8 cellular contexts compared by ENCODE assay signal in the genomic region with DNA sequence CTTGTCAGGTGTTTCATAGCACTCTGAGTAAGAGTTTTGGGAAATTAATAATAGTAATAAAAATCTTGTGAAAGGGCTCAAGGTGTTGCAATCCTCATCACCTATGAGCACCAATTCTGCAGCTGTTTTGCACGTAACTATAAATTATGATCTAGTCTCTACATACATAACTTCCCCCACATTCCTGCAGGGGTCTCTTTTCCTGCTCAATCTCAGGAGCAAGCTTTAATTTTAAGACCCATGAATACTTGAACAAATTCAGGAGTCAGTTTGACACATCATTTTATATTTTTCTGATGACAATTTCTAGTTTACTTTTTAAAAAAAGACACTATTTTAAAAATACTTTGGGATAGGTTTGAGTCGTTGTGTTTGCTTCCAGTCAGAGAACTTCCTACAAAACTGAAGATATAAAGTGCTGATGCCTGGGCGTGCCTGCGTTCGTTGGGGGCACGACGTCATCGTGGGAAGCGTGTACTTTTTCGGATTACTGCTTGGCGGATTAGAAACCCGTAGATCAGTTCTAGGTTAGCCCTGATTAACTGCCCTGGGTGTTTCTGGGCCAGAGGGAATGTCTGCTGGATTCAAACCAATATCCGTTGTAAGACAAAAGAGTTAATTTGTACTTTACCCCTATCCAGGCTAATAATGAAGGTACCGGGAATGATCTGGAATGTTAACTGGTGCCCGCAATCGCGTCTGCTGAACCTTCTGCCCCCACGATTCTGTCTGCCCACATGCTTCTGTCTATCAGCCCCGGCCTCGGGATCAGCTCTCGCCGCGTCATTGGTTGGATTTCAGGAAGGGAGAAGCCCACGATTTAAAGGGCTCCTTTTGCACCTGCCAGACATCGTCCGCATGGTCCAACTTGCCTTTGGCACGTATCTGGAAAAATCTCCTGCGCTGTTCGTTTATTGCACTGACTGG. TPM values are rescaled to one million over a fixed set of nuclear protein-coding genes. Genes with fewer than 3 reads are reported as not detected.
A peak's percentile ranks its signal among the peaks of the same experiment; 100 is the strongest.
DNase-seq lines count a peak whose midpoint lies in the region; ATAC-seq and TF ChIP-seq lines count a peak whose summit lies in the region.

No MANE protein-coding gene starts in this region.

- H3K4me3 Mint-ChIP-seq in activated CD8-positive, alpha-beta T cell treated with anti-CD3 and anti-CD28 coated beads, Interleukin-2, amount 10 ng/mL, durations not matched to agents 7 days and 5 days: peak overlapping the region; percentile 86
- H3K4me3 Mint-ChIP-seq in naive B cell: peak overlapping the region; percentile 93 to 98 (median 95)

- peak overlapping the region; percentile 98 for H3K27ac Mint-ChIP-seq in activated CD8-positive, alpha-beta T cell treated with anti-CD3 and anti-CD28 coated beads, Interleukin-2, amount 10 ng/mL, durations not matched to agents 7 days and 5 days
- H3K27ac Mint-ChIP-seq in naive B cell: peak overlapping the region; percentile 37 to 94 (median 86)

- peak; percentile 84 for DNase-seq in DMS79 (lab: John Stamatoyannopoulos, UW)
- DNase-seq in NCI-H82 (lab: John Stamatoyannopoulos, UW): peak; percentile 97
- peak; percentile 59 for DNase-seq in activated CD8-positive, alpha-beta T cell treated with anti-CD3 and anti-CD28 coated beads, Interleukin-2, amount 10 ng/mL, durations not matched to agents 7 days and 5 days
- DNase-seq in naive B cell: peak; percentile 25
- DNase-seq in suprapubic skin (ENCODE audit: low spot score in 2 of 2): peak in 1 of 2 donors; percentile 69
- no peak for DNase-seq in activated CD4-positive, CD25-positive, alpha-beta regulatory T cell (lab: John Stamatoyannopoulos, UW)

- H3K4me3 ChIP-seq in suprapubic skin: peak overlapping the region; percentile 90

- no peaks in the 10 kb centered on the region for H3K27me3 Mint-ChIP-seq in activated CD8-positive, alpha-beta T cell treated with anti-CD3 and anti-CD28 coated beads, Interleukin-2, amount 10 ng/mL, durations not matched to agents 7 days and 5 days (ENCODE audit: low read depth)
- no peaks in the 10 kb centered on the region for H3K27me3 Mint-ChIP-seq in naive B cell

- H3K4me1 ChIP-seq in suprapubic skin: peaks cover 24% of the 10 kb centered on the region

- CTCF ChIA-PET in activated CD8-positive, alpha-beta T cell treated with anti-CD3 and anti-CD28 coated beads, Interleukin-2, amount 10 ng/mL, durations not matched to agents 7 days and 5 days (lab: Charles Lee): interaction anchor here (1.2 to 3.0 kb wide), 9 partner anchors 9 to 188 kb away, joined by 3 to 10 read pairs (median 7); no protein-coding TSS in a partner anchor

- TF ChIP-seq EP300 in suprapubic skin (IDR thresholded peaks at IDR 0.05): no peak

- no peaks in the 10 kb centered on the region for H3K9me3 Mint-ChIP-seq in activated CD8-positive, alpha-beta T cell treated with anti-CD3 and anti-CD28 coated beads, Interleukin-2, amount 10 ng/mL, durations not matched to agents 7 days and 5 days (ENCODE audit: insufficient read depth)
- no peaks in the 10 kb centered on the region for H3K9me3 Mint-ChIP-seq in naive B cell

- ATAC-seq in HG03196 (IDR thresholded peaks at IDR 0.05; ENCODE audit: unreplicated experiment) (peak; percentile 0), esophagus mucosa (peak; percentile 6), naive B cell (ENCODE audit: low read depth in 2 of 2) (no peak)
- peak; percentile 1 for ATAC-seq in activated CD8-positive, alpha-beta T cell treated with anti-CD3 and anti-CD28 coated beads, Interleukin-2, amount 10 ng/mL, durations not matched to agents 7 days and 5 days

- H3K27me3 ChIP-seq in suprapubic skin: no peaks in the 10 kb centered on the region

- TF ChIP-seq POLR2A in suprapubic skin (IDR thresholded peaks at IDR 0.05): no peak

- H3K36me3 ChIP-seq in suprapubic skin: no peaks in the 10 kb centered on the region

- peaks cover 33% of the 10 kb centered on the region for H3K4me1 Mint-ChIP-seq in activated CD8-positive, alpha-beta T cell treated with anti-CD3 and anti-CD28 coated beads, Interleukin-2, amount 10 ng/mL, durations not matched to agents 7 days and 5 days (ENCODE audit: low read depth)
- peaks cover 19 to 28% (median 19%) of the 10 kb centered on the region in 3 donors for H3K4me1 Mint-ChIP-seq in naive B cell

- POLR2A ChIA-PET in activated CD8-positive, alpha-beta T cell treated with anti-CD3 and anti-CD28 coated beads, Interleukin-2, amount 10 ng/mL, durations not matched to agents 7 days and 5 days (lab: Charles Lee): interaction anchor here (0.6 to 5.7 kb wide), 9 partner anchors 25 to 122 kb away, joined by 3 to 89 read pairs (median 4); no protein-coding TSS in a partner anchor

- peak overlapping the region; percentile 53 for H3K27ac ChIP-seq in suprapubic skin

- H3K36me3 Mint-ChIP-seq in activated CD8-positive, alpha-beta T cell treated with anti-CD3 and anti-CD28 coated beads, Interleukin-2, amount 10 ng/mL, durations not matched to agents 7 days and 5 days (ENCODE audit: low read depth): peaks cover 16% of the 10 kb centered on the region
- H3K36me3 Mint-ChIP-seq in naive B cell: no peaks in the 10 kb centered on the region

- no peaks in the 10 kb centered on the region for H3K9me3 ChIP-seq in suprapubic skin

- WGBS in suprapubic skin: 2% methylated on average over 23 of the region's 29 CpGs

- no peak for TF ChIP-seq CTCF in suprapubic skin (IDR thresholded peaks at IDR 0.05)

RNA-seq across cellular contexts. Expression of a gene that starts 0.9 kb away (rescaled TPM):
- 10 to 100 TPM; 26.7 to 27.4 TPM for total RNA-seq in activated CD8-positive, alpha-beta T cell treated with anti-CD3 and anti-CD28 coated beads, Interleukin-2, amount 10 ng/mL, durations not matched to agents 7 days and 5 days
- total RNA-seq in esophagus mucosa (5.0 TPM), suprapubic skin (1 to 10 TPM; 1.9 to 3.6 (median 2.9) TPM)
- 1 to 10 TPM in 5 of 6 donors, under 1 TPM in 1; 0.94 to 3.4 (median 2.6) TPM for polyA plus RNA-seq in naive B cell (ENCODE audit: low read depth in 6 of 6)

Comparison
In these comparisons a context has a peak if more than half of its experiments do, and no peak if none do; other contexts are left out.
1. DNase-seq: peak in DMS79 (single experiment), NCI-H82 (single experiment), activated CD8-positive, alpha-beta T cell treated with anti-CD3 and anti-CD28 coated beads, Interleukin-2, amount 10 ng/mL, durations not matched to agents 7 days and 5 days (single experiment) and naive B cell (single experiment); none in activated CD4-positive, CD25-positive, alpha-beta regulatory T cell (0 of 4).
2. ATAC-seq: peak in HG03196 (single experiment), activated CD8-positive, alpha-beta T cell treated with anti-CD3 and anti-CD28 coated beads, Interleukin-2, amount 10 ng/mL, durations not matched to agents 7 days and 5 days (single experiment) and esophagus mucosa (single experiment); none in naive B cell (0 of 2).